ENCODE assay signal across 25 cellular contexts in the genomic region with DNA sequence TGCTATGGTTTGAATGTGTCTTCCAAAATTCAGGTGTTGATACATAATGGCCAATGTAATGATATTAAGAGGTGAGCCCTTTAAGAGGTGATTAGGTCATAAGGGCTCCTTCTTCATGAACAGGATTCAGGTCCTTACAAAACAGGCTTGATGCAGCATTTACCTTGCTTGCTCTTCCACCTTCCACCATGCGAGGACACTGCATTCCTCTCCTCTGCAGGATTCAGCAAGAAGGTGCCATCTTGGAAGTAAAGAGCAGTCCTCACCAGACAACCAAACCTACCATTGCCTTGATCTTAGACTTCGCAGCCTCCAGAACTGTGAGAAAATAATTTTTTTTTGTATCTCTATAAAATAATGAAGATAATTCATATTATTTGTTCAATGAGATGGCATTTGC.
DNase-seq lines count a peak whose midpoint lies in the region; ATAC-seq, FAIRE-seq and TF ChIP-seq lines count a peak whose summit lies in the region.
"Had no signal": no experiment of that assay in that cellular context is flagged by ENCODE, and none has a peak within 500 bp of the region (broad histone marks: within the 10 kb centered on the region; RNA-seq: fewer than 3 reads in every experiment).

No MANE protein-coding gene starts in this region.

- TF ChIP-seq CTCF in LNCaP clone FGC (IDR thresholded peaks at IDR 0.05; ENCODE audit: control insufficient read depth, extremely low read depth, insufficient read depth) = peak; percentile 39
- peak; percentile 4 for TF ChIP-seq CTCF in bronchial epithelial cell (IDR thresholded peaks at IDR 0.05; ENCODE audit: insufficient read depth, low read length, severe bottlenecking)
- TF ChIP-seq CTCF in heart right ventricle (IDR thresholded peaks at IDR 0.05) = no peak

- POLR2A ChIA-PET in activated CD4-positive, alpha-beta T cell treated with anti-CD3 and anti-CD28 coated beads for 36 hours (lab: Charles Lee) = no interaction called here

- no peak for ATAC-seq in activated CD4-positive, alpha-beta T cell treated with anti-CD3 and anti-CD28 coated beads for 36 hours
- no peak for ATAC-seq in heart right ventricle
- ATAC-seq: A549 had no signal

- peaks cover 15% of the 10 kb centered on the region for H3K27me3 Mint-ChIP-seq in activated CD4-positive, alpha-beta T cell treated with anti-CD3 and anti-CD28 coated beads, Interleukin-2, amount 10 ng/mL, durations not matched to agents 24 days and 14 days
- H3K27me3 Mint-ChIP-seq in activated CD4-positive, alpha-beta T cell treated with anti-CD3 and anti-CD28 coated beads for 36 hours = peaks cover 30% of the 10 kb centered on the region

- peak; percentile 12 for DNase-seq in activated CD4-positive, alpha-beta T cell treated with anti-CD3 and anti-CD28 coated beads, Interleukin-2, amount 10 ng/mL, durations not matched to agents 24 days and 14 days
- no peak for DNase-seq in activated CD4-positive, alpha-beta T cell treated with anti-CD3 and anti-CD28 coated beads for 36 hours
- DNase-seq in LNCaP clone FGC (ENCODE audit: low read depth) = no peak
- DNase-seq in bronchial epithelial cell (ENCODE audit: low read depth) = no peak
- DNase-seq in kidney tubule cell (ENCODE audit: low spot score) = no peak
- DNase-seq in effector CD4-positive, alpha-beta T cell = no peak
- DNase-seq in posterior cingulate gyrus = no peak
- DNase-seq in heart right ventricle = no peak
- DNase-seq: BE2C; CD4-positive, CD25-positive, alpha-beta regulatory T cell; DMS79 treated with DMSO at 0.1 percent for 48 hours; Kasumi-1; MM.1S; NCI-H1092 treated with DMSO at 0.1 percent for 48 hours; NCI-H1436 treated with DMSO at 0.1 percent for 48 hours; NCI-H1930; NCI-H226; NCI-H510A treated with DMSO at 0.1 percent for 48 hours; NCI-H774; OCI-M1; SJCRH30 had no signal

- no peak overlapping the region for H3K27ac ChIP-seq in heart right ventricle
- H3K27ac ChIP-seq: A549, SJCRH30 had no signal

- H3K9me3 ChIP-seq in heart right ventricle = no peaks in the 10 kb centered on the region
- H3K9me3 ChIP-seq: A549, BE2C had no signal

- H3K36me3 Mint-ChIP-seq in activated CD4-positive, alpha-beta T cell treated with anti-CD3 and anti-CD28 coated beads, Interleukin-2, amount 10 ng/mL, durations not matched to agents 24 days and 14 days (ENCODE audit: low read depth) = no peaks in the 10 kb centered on the region
- no peaks in the 10 kb centered on the region for H3K36me3 Mint-ChIP-seq in activated CD4-positive, alpha-beta T cell treated with anti-CD3 and anti-CD28 coated beads for 36 hours (ENCODE audit: low read depth)
- H3K36me3 Mint-ChIP-seq: CD4-positive, CD25-positive, alpha-beta regulatory T cell had no signal

- H3K9me3 Mint-ChIP-seq in activated CD4-positive, alpha-beta T cell treated with anti-CD3 and anti-CD28 coated beads, Interleukin-2, amount 10 ng/mL, durations not matched to agents 24 days and 14 days = no peaks in the 10 kb centered on the region
- no peaks in the 10 kb centered on the region for H3K9me3 Mint-ChIP-seq in activated CD4-positive, alpha-beta T cell treated with anti-CD3 and anti-CD28 coated beads for 36 hours (ENCODE audit: low read depth)

- H3K36me3 ChIP-seq in bronchial epithelial cell (ENCODE audit: control insufficient read depth, insufficient read depth, low read length) (no peaks in the 10 kb centered on the region), heart right ventricle (no peaks in the 10 kb centered on the region)
- H3K36me3 ChIP-seq: BE2C, SJCRH30 had no signal

- H3K4me1 ChIP-seq in heart right ventricle = no peaks in the 10 kb centered on the region
- H3K4me1 ChIP-seq: A549, BE2C had no signal

- H3K4me3 ChIP-seq in LNCaP clone FGC (ENCODE audit: low read depth, low read length) (no peak overlapping the region), bronchial epithelial cell (ENCODE audit: low read depth, low read length) (no peak overlapping the region), heart right ventricle (no peak overlapping the region)
- H3K4me3 ChIP-seq: A549, SJCRH30 had no signal

- CTCF ChIA-PET in activated CD4-positive, alpha-beta T cell treated with anti-CD3 and anti-CD28 coated beads for 36 hours (lab: Charles Lee) = interaction anchor here (0.6 kb wide), 1 partner anchor 954 kb away, joined by 3 read pairs; no protein-coding TSS in a partner anchor

- H3K4me1 Mint-ChIP-seq in activated CD4-positive, alpha-beta T cell treated with anti-CD3 and anti-CD28 coated beads, Interleukin-2, amount 10 ng/mL, durations not matched to agents 24 days and 14 days = no peaks in the 10 kb centered on the region
- no peaks in the 10 kb centered on the region for H3K4me1 Mint-ChIP-seq in activated CD4-positive, alpha-beta T cell treated with anti-CD3 and anti-CD28 coated beads for 36 hours
- H3K4me1 Mint-ChIP-seq: CD4-positive, CD25-positive, alpha-beta regulatory T cell had no signal

- FAIRE-seq in bronchial epithelial cell (lab: Jason Lieb, UNC) = no peak
- FAIRE-seq: A549, GM12892, H54, RCC 7860 had no signal

- 85 to 92% methylated on average over 2 of the region's 2 CpGs for WGBS in heart right ventricle, 2 donors

- no peak overlapping the region for H3K27ac Mint-ChIP-seq in activated CD4-positive, alpha-beta T cell treated with anti-CD3 and anti-CD28 coated beads, Interleukin-2, amount 10 ng/mL, durations not matched to agents 24 days and 14 days
- H3K27ac Mint-ChIP-seq in activated CD4-positive, alpha-beta T cell treated with anti-CD3 and anti-CD28 coated beads for 36 hours = no peak overlapping the region
- H3K27ac Mint-ChIP-seq: CD4-positive, CD25-positive, alpha-beta regulatory T cell had no signal

- intact Hi-C loops in activated CD4-positive, alpha-beta T cell treated with anti-CD3 and anti-CD28 coated beads, Interleukin-2, amount 10 ng/mL, durations not matched to agents 24 days and 14 days (cut with micrococcal nuclease) = loop anchor here (10.0 kb wide), 2 partner anchors 244 to 384 kb away; no protein-coding TSS in a partner anchor
- intact Hi-C loops in activated CD4-positive, alpha-beta T cell treated with anti-CD3 and anti-CD28 coated beads for 36 hours (cut with DNase I, micrococcal nuclease) = no loop called here
- intact Hi-C loops in posterior cingulate gyrus (cut with DNase I) (no loop called here), heart right ventricle (cut with DNase I) (no loop called here)

- H3K4me3 Mint-ChIP-seq in activated CD4-positive, alpha-beta T cell treated with anti-CD3 and anti-CD28 coated beads, Interleukin-2, amount 10 ng/mL, durations not matched to agents 24 days and 14 days = no peak overlapping the region
- no peak overlapping the region for H3K4me3 Mint-ChIP-seq in activated CD4-positive, alpha-beta T cell treated with anti-CD3 and anti-CD28 coated beads for 36 hours
- H3K4me3 Mint-ChIP-seq: CD4-positive, CD25-positive, alpha-beta regulatory T cell had no signal

- no peaks in the 10 kb centered on the region for H3K27me3 ChIP-seq in bronchial epithelial cell (ENCODE audit: control insufficient read depth, insufficient read depth, low read length)
- H3K27me3 ChIP-seq in heart right ventricle = peaks cover 0 to 14% (median 0%) of the 10 kb centered on the region in 7 donors
- H3K27me3 ChIP-seq: BE2C, SJCRH30 had no signal

Comparison
In these comparisons a context has a peak if more than half of its experiments do, and no peak if none do; other contexts are left out.
1. CTCF ChIP-seq: peak in LNCaP clone FGC (single experiment) and bronchial epithelial cell (single experiment); none in heart right ventricle (0 of 9).